8 cellular contexts compared by ENCODE assay signal in genomic region chr1:235649722-235650163, GRCh38. TPM values are rescaled to one million over a fixed set of nuclear protein-coding genes. Genes with fewer than 3 reads are reported as not detected.
DNase-seq lines count a peak whose midpoint lies in the region; ATAC-seq and TF ChIP-seq lines count a peak whose summit lies in the region.

Gene GNG4, minus strand, starts transcription at chr1:235649784. Its CDS starts 65,946 bp downstream, at chr1:235583838.

- no peak for TF ChIP-seq CTCF in KMS-11 (conservative IDR thresholded peaks at IDR 0.05; ENCODE audit: low read depth, low read length)
- TF ChIP-seq CTCF in activated CD8-positive, alpha-beta T cell treated with anti-CD3 and anti-CD28 coated beads for 36 hours (IDR thresholded peaks at IDR 0.05), result no peak

- CTCF ChIA-PET in activated CD8-positive, alpha-beta T cell treated with anti-CD3 and anti-CD28 coated beads for 36 hours (lab: Charles Lee), result no interaction called here

- no peak within 1 kb of the TSS for H3K27ac ChIP-seq in KMS-11

- H3K36me3 ChIP-seq in KMS-11 (ENCODE audit: insufficient read depth), result no peaks in the 10 kb centered on the region
- H3K36me3 ChIP-seq in skeletal muscle satellite cell (ENCODE audit: insufficient read depth, low read length), result no peaks in the 10 kb centered on the region

- peaks cover 54% of the 10 kb centered on the region for H3K27me3 Mint-ChIP-seq in activated CD8-positive, alpha-beta T cell treated with anti-CD3 and anti-CD28 coated beads for 36 hours

- H3K9me3 Mint-ChIP-seq in activated CD8-positive, alpha-beta T cell treated with anti-CD3 and anti-CD28 coated beads for 36 hours, result peaks cover 3% of the 10 kb centered on the region

- intact Hi-C loops in activated CD8-positive, alpha-beta T cell treated with anti-CD3 and anti-CD28 coated beads for 36 hours (cut with micrococcal nuclease), result no loop called here

- peak within 1 kb of the TSS; percentile 67 for H3K4me3 Mint-ChIP-seq in activated CD8-positive, alpha-beta T cell treated with anti-CD3 and anti-CD28 coated beads for 36 hours

- ATAC-seq in activated CD8-positive, alpha-beta T cell treated with anti-CD3 and anti-CD28 coated beads for 36 hours, result peak; percentile 50

- peak within 1 kb of the TSS; percentile 88 for H3K4me2 ChIP-seq in KMS-11
- peak within 1 kb of the TSS; percentile 94 for H3K4me2 ChIP-seq in skeletal muscle satellite cell (ENCODE audit: low read length)

- peaks cover 8% of the 10 kb centered on the region for H3K4me1 Mint-ChIP-seq in activated CD8-positive, alpha-beta T cell treated with anti-CD3 and anti-CD28 coated beads for 36 hours (ENCODE audit: low read depth)

- no peaks in the 10 kb centered on the region for H4K20me1 ChIP-seq in KMS-11 (ENCODE audit: insufficient read depth)

- H3K4me1 ChIP-seq in KMS-11 (ENCODE audit: low read depth, poor library complexity, severe bottlenecking) (no peaks in the 10 kb centered on the region), skeletal muscle satellite cell (ENCODE audit: control insufficient read depth, insufficient read depth, low read length) (peaks cover 19% of the 10 kb centered on the region)

- no peak within 1 kb of the TSS for H3K27ac Mint-ChIP-seq in activated CD8-positive, alpha-beta T cell treated with anti-CD3 and anti-CD28 coated beads for 36 hours

- peak within 1 kb of the TSS; percentile 80 for H2AFZ ChIP-seq in KMS-11 (ENCODE audit: low read depth)

- no peaks in the 10 kb centered on the region for H3K36me3 Mint-ChIP-seq in activated CD8-positive, alpha-beta T cell treated with anti-CD3 and anti-CD28 coated beads for 36 hours (ENCODE audit: low read depth)

- H3K27me3 ChIP-seq in KMS-11 (ENCODE audit: insufficient read depth, low read depth), result no peaks in the 10 kb centered on the region
- peaks cover 28% of the 10 kb centered on the region for H3K27me3 ChIP-seq in skeletal muscle satellite cell (ENCODE audit: control insufficient read depth, insufficient read depth, low read length)

- H3K79me2 ChIP-seq in KMS-11 (ENCODE audit: insufficient read depth, low read depth), result no peaks in the 10 kb centered on the region

- no peaks in the 10 kb centered on the region for H3K9me3 ChIP-seq in skeletal muscle satellite cell (replicated peaks; ENCODE audit: low read length)

- POLR2A ChIA-PET in activated CD8-positive, alpha-beta T cell treated with anti-CD3 and anti-CD28 coated beads for 36 hours (lab: Charles Lee), result no interaction called here

- H3K9ac ChIP-seq in KMS-11 (peak within 1 kb of the TSS; percentile 52; the same call in 1 of the 2 replicates), skeletal muscle satellite cell (ENCODE audit: low read depth, low read length) (no peak within 1 kb of the TSS)

- peak; percentile 35 to 44 for DNase-seq in activated CD4-positive, alpha-beta T cell treated with anti-CD3 and anti-CD28 coated beads for 4 hours
- no peak for DNase-seq in activated CD4-positive, alpha-beta T cell treated with anti-CD3 and anti-CD28 coated beads, Interleukin-2, amount 50 U/mL, for 48 hours
- peak; percentile 34 for DNase-seq in activated CD8-positive, alpha-beta T cell treated with anti-CD3 and anti-CD28 coated beads for 36 hours
- DNase-seq in glomerular visceral epithelial cell (ENCODE audit: extremely low spot score) (peak; percentile 32), cerebellar nuclear complex (lab: John Stamatoyannopoulos, UW) (no peak), epidermal melanocyte (ENCODE audit: insufficient read length, low spot score) (no peak)

- H3K4me3 ChIP-seq in KMS-11 (IDR thresholded peaks at IDR 0.05; ENCODE audit: insufficient read depth, low read depth, low read length) (peak within 1 kb of the TSS; percentile 78), skeletal muscle satellite cell (ENCODE audit: low read length) (peak within 1 kb of the TSS; percentile 71)

RNA-seq across cellular contexts. Expression of gene GNG4, which starts in this region (rescaled TPM):
- total RNA-seq in activated CD8-positive, alpha-beta T cell treated with anti-CD3 and anti-CD28 coated beads for 36 hours, result 1 to 10 TPM; 2.2 to 2.3 TPM
- 0.25 TPM in 1 of 2 replicates, not detected in the other for total RNA-seq in skeletal muscle satellite cell (2012; rRNA removed)

Comparison
In these comparisons a context has a peak if more than half of its experiments do, and no peak if none do; other contexts are left out.
1. DNase-seq: peak in activated CD4-positive, alpha-beta T cell treated with anti-CD3 and anti-CD28 coated beads for 4 hours (2 of 2), activated CD8-positive, alpha-beta T cell treated with anti-CD3 and anti-CD28 coated beads for 36 hours (single experiment) and glomerular visceral epithelial cell (single experiment); none in activated CD4-positive, alpha-beta T cell treated with anti-CD3 and anti-CD28 coated beads, Interleukin-2, amount 50 U/mL, for 48 hours (0 of 2), cerebellar nuclear complex (0 of 2) and epidermal melanocyte (single experiment).